14 cellular contexts compared by ENCODE assay signal in the genomic region with DNA sequence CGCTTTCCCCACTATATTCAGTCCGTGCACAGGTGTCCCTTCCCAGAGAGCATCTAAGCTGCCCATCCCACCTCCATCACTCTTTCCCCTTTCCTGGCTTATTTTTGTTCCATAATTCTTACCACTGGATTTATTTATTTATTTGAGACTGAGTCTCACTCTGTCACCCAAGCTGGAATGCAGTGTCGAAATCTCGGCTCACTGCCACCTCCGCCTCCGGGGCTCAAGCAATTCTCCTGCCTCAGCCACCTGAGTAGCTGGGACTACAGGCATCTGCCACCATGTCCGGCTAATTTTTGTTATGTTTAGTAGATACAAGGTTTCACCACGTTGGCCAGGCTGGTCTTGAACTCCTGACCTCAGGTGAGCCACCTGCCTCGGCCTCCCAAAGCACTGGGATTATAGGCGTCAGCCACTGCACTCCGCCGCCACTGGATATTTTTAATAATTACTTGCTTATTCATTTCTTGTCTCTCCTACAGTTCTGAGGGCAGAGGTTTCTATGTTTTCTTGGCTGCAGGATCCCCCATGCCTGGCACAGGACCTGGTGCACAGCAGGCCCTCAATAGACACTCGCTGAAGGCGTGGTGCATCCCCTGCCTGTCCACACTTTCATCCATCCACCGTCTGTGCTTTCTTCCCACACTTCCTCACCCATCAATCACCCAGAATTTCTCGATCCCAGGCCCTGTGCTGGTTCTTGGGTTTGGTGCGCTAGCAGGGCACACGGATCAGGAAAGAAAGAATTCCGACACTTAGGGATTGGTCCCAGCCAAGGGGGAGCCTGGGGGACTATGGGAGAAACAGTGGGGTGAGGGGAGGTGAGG. TPM values are rescaled to one million over a fixed set of nuclear protein-coding genes. Genes with fewer than 3 reads are reported as not detected.
DNase-seq lines count a peak whose midpoint lies in the region; ATAC-seq and TF ChIP-seq lines count a peak whose summit lies in the region.
"Had no signal": no experiment of that assay in that cellular context is flagged by ENCODE, and none has a peak within 500 bp of the region (broad histone marks: within the 10 kb centered on the region; RNA-seq: fewer than 3 reads in every experiment).

No MANE protein-coding gene starts in this region.

- H3K4me1 ChIP-seq in CD4-positive, alpha-beta memory T cell (ENCODE audit: insufficient read depth, low read length), result no peaks in the 10 kb centered on the region
- H3K4me1 ChIP-seq in duodenal mucosa (ENCODE audit: control insufficient read depth in 1 of 2, insufficient read depth in 2 of 2, low read length in 2 of 2) (peaks cover 18 to 37% of the 10 kb centered on the region in 2 donors), neural progenitor cell (peaks cover 16% of the 10 kb centered on the region)

- no peak overlapping the region for H3K4me3 ChIP-seq in CD4-positive, alpha-beta memory T cell (ENCODE audit: low read length in 2 of 2)
- H3K4me3 ChIP-seq in duodenal mucosa (ENCODE audit: low read depth in 1 of 2, low read length in 2 of 2) (no peak overlapping the region), neural progenitor cell (no peak overlapping the region)
- H3K4me3 ChIP-seq: heart left ventricle, mucosa of descending colon had no signal

- no peaks in the 10 kb centered on the region for H3K36me3 ChIP-seq in CD4-positive, alpha-beta memory T cell (ENCODE audit: insufficient read depth, low read length)
- H3K36me3 ChIP-seq in duodenal mucosa (ENCODE audit: control insufficient read depth in 1 of 2, insufficient read depth in 2 of 2, low read length in 2 of 2) (no peaks in the 10 kb centered on the region), neural progenitor cell (no peaks in the 10 kb centered on the region)
- H3K36me3 ChIP-seq: heart left ventricle had no signal

- H3K4me3 Mint-ChIP-seq in CD4-positive, alpha-beta memory T cell, result no peak overlapping the region
- H3K4me3 Mint-ChIP-seq in neural progenitor cell, result no peak overlapping the region
- H3K4me3 Mint-ChIP-seq: CD4-positive, CD25-positive, alpha-beta regulatory T cell; dendritic cell treated with granulocyte-macrophage colony-stimulating factor and Interleukin-4, amounts not matched to agents 40 ng/mL and 50 ng/mL, for 4 days had no signal

- H3K4me2 ChIP-seq in neural progenitor cell, result no peak overlapping the region

- CTCF ChIA-PET in CD4-positive, alpha-beta memory T cell (lab: Charles Lee; ENCODE audit: partially characterized antibody), result interaction anchor here (1.3 kb wide), 1 partner anchor 30 kb away, joined by 3 read pairs; no protein-coding TSS in a partner anchor

- H3K27ac ChIP-seq in CD4-positive, alpha-beta memory T cell (ENCODE audit: low read depth, low read length), result no peak overlapping the region
- peak overlapping the region; percentile 13 for H3K27ac ChIP-seq in duodenal mucosa (ENCODE audit: low read depth, low read length)
- H3K27ac ChIP-seq in neural progenitor cell, result no peak overlapping the region
- H3K27ac ChIP-seq: heart left ventricle had no signal

- H3K9ac ChIP-seq in duodenal mucosa (ENCODE audit: low read depth in 1 of 2, low read length in 2 of 2), result no peak overlapping the region
- no peak overlapping the region for H3K9ac ChIP-seq in neural progenitor cell

- H3K27me3 ChIP-seq in CD4-positive, alpha-beta memory T cell (ENCODE audit: insufficient read depth, low read length), result no peaks in the 10 kb centered on the region
- H3K27me3 ChIP-seq in duodenal mucosa (ENCODE audit: control insufficient read depth in 1 of 2, insufficient read depth in 2 of 2, low read length in 2 of 2) (no peaks in the 10 kb centered on the region), neural progenitor cell (no peaks in the 10 kb centered on the region)
- H3K27me3 ChIP-seq: heart left ventricle had no signal

- POLR2A ChIA-PET in CD4-positive, alpha-beta memory T cell (lab: Charles Lee; ENCODE audit: partially characterized antibody), result no interaction called here

- H3K4me1 Mint-ChIP-seq in CD4-positive, alpha-beta memory T cell, result no peaks in the 10 kb centered on the region
- peaks cover 27% of the 10 kb centered on the region for H3K4me1 Mint-ChIP-seq in neural progenitor cell
- H3K4me1 Mint-ChIP-seq: CD4-positive, CD25-positive, alpha-beta regulatory T cell had no signal

- no peak overlapping the region for H2AFZ ChIP-seq in neural progenitor cell (replicated peaks)

- peak overlapping the region in 4 of 7 donors; percentile 22 to 70 (median 29) for H3K27ac Mint-ChIP-seq in CD4-positive, alpha-beta memory T cell
- peak overlapping the region; percentile 81 for H3K27ac Mint-ChIP-seq in neural progenitor cell
- H3K27ac Mint-ChIP-seq: dendritic cell treated with granulocyte-macrophage colony-stimulating factor and Interleukin-4, amounts not matched to agents 40 ng/mL and 50 ng/mL, for 4 days had no signal

- intact Hi-C loops in CD4-positive, alpha-beta memory T cell (cut with micrococcal nuclease), result no loop called here

- no peak for TF ChIP-seq CTCF in neural progenitor cell (IDR thresholded peaks at IDR 0.05)

- H3K27me3 Mint-ChIP-seq in CD4-positive, alpha-beta memory T cell, result no peaks in the 10 kb centered on the region
- peaks cover 22% of the 10 kb centered on the region for H3K27me3 Mint-ChIP-seq in neural progenitor cell (ENCODE audit: insufficient read depth, low read depth)

- DNase-seq in CD4-positive, alpha-beta memory T cell, result no peak
- DNase-seq in M059J (ENCODE audit: low read depth) (peak; percentile 66), neural progenitor cell (ENCODE audit: low spot score) (no peak), HUDEP-2 (lab: John Stamatoyannopoulos, UW; ENCODE audit: unreplicated experiment in 76 of 76) (no peak)
- DNase-seq in stimulated activated CD4-positive, alpha-beta T cell treated with anti-CD3 and anti-CD28 coated beads, Interleukin-4, amount 100 ng/mL, for 4 hours, result no peak
- DNase-seq: activated T-cell treated with anti-CD3 and anti-CD28 coated beads, Interleukin-2, amount 50 U/mL, for 48 hours; CD4-positive, CD25-positive, alpha-beta regulatory T cell had no signal

- no peaks in the 10 kb centered on the region for H3K9me3 ChIP-seq in CD4-positive, alpha-beta memory T cell (ENCODE audit: control insufficient read depth in 1 of 2, low read length in 2 of 2)
- H3K9me3 ChIP-seq in duodenal mucosa (ENCODE audit: control insufficient read depth in 1 of 2, low read length in 2 of 2) (no peaks in the 10 kb centered on the region), neural progenitor cell (ENCODE audit: low read depth) (no peaks in the 10 kb centered on the region)
- H3K9me3 ChIP-seq: heart left ventricle, mucosa of descending colon had no signal

- H3K79me2 ChIP-seq in neural progenitor cell (ENCODE audit: low read depth), result no peaks in the 10 kb centered on the region

- H3K36me3 Mint-ChIP-seq in CD4-positive, alpha-beta memory T cell, result no peaks in the 10 kb centered on the region
- H3K36me3 Mint-ChIP-seq in neural progenitor cell, result no peaks in the 10 kb centered on the region
- H3K36me3 Mint-ChIP-seq: CD4-positive, CD25-positive, alpha-beta regulatory T cell had no signal

- ATAC-seq in GM19328 (IDR thresholded peaks at IDR 0.05; ENCODE audit: unreplicated experiment), result no peak
- ATAC-seq in GM19467 (IDR thresholded peaks at IDR 0.05; ENCODE audit: unreplicated experiment), result no peak
- ATAC-seq: heart left ventricle had no signal

- H3F3A ChIP-seq in neural progenitor cell (ENCODE audit: low read depth), result no peaks in the 10 kb centered on the region

- H4K20me1 ChIP-seq in neural progenitor cell (ENCODE audit: low read depth), result no peaks in the 10 kb centered on the region

- H3K9me3 Mint-ChIP-seq in CD4-positive, alpha-beta memory T cell, result no peaks in the 10 kb centered on the region
- no peaks in the 10 kb centered on the region for H3K9me3 Mint-ChIP-seq in neural progenitor cell
- H3K9me3 Mint-ChIP-seq: CD4-positive, CD25-positive, alpha-beta regulatory T cell; dendritic cell treated with granulocyte-macrophage colony-stimulating factor and Interleukin-4, amounts not matched to agents 40 ng/mL and 50 ng/mL, for 4 days had no signal

RNA-seq across cellular contexts. Expression of a gene that starts 9.9 kb away (rescaled TPM):
- under 1 TPM; 0.33 to 0.41 TPM for total RNA-seq in CD4-positive, alpha-beta memory T cell
- polyA plus RNA-seq in CD4-positive, alpha-beta memory T cell, result under 1 TPM in 1 of 2 donors, not detected in 1; 0.53 TPM
- 16.2 and 20.6 TPM in 2 replicates for total RNA-seq in M059J (2014; rRNA removed; shearing (Covaris generic))
- total RNA-seq in neural progenitor cell (ENCODE audit: low replicate concordance), result 8.0 and 17.5 TPM in 2 replicates
- total RNA-seq: OCI-LY7 had no signal

RNA-seq across cellular contexts. Expression of a gene that starts 49.6 kb away (rescaled TPM):
- total RNA-seq in CD4-positive, alpha-beta memory T cell, result not detected
- not detected for polyA plus RNA-seq in CD4-positive, alpha-beta memory T cell
- total RNA-seq in M059J (2014; rRNA removed; shearing (Covaris generic)), result not detected in 2 replicates
- not detected in 2 replicates for total RNA-seq in neural progenitor cell (ENCODE audit: low replicate concordance)
- total RNA-seq: OCI-LY7 had no signal
- polyA plus RNA-seq: CD4-positive, CD25-positive, alpha-beta regulatory T cell had no signal
